Comparison of ENCODE assay signal across 13 cellular contexts in the genomic region with DNA sequence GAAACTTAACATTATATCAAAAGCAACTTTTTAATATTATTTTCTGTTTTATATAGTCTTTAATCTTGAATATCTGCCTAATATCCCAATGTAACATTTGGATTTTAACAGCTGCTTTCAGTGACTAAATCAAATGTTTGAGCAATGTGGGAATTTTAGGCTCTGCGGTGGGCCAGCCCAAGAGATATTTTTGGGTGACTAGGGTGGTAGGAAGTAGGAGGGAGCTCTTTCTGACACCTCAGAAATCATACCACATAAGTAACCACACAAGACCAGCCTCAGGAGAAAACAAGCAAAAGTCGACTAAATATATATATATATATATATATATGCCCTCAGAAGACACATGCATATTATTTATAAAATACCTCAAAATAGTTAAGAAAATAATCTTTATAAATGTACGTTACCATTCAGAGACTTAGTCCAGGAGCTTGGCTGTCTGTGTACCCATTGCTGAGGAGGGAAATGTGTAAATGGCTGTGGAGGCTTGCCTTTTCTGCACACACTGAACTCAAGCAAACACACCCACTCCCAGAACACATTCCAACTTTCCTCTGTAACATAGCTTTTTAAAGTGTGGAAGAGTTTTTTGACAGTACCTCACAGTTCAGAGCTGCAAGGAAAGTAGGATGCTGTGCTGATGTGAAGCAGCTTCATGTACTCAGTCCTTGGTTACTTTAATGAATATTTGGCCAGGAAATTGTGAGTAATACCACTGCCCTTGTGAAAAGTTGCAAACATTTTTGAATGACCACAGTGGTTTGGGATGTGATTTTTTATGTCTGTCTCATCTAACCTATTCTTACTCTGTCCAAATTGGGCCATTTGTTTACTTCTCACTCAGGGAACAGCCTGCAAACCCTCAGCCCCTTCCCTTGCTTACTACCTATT. TPM values are rescaled to one million over a fixed set of nuclear protein-coding genes. Genes with fewer than 3 reads are reported as not detected.
DNase-seq lines count a peak whose midpoint lies in the region; ATAC-seq and TF ChIP-seq lines count a peak whose summit lies in the region.
"Had no signal": no experiment of that assay in that cellular context is flagged by ENCODE, and none has a peak within 500 bp of the region (broad histone marks: within the 10 kb centered on the region; RNA-seq: fewer than 3 reads in every experiment).

A gene with protein sequence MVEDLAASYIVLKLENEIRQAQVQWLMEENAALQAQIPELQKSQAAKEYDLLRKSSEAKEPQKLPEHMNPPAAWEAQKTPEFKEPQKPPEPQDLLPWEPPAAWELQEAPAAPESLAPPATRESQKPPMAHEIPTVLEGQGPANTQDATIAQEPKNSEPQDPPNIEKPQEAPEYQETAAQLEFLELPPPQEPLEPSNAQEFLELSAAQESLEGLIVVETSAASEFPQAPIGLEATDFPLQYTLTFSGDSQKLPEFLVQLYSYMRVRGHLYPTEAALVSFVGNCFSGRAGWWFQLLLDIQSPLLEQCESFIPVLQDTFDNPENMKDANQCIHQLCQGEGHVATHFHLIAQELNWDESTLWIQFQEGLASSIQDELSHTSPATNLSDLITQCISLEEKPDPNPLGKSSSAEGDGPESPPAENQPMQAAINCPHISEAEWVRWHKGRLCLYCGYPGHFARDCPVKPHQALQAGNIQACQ (minus strand): TSS at position 478 of the 894 bp plus-strand sequence. CDS start 908 bp downstream, outside the sequence.

- H4K20me1 ChIP-seq in PC-3 (ENCODE audit: low read length) (no peaks in the 10 kb centered on the region), fibroblast of lung (ENCODE audit: control insufficient read depth, extremely low read depth, insufficient read depth, low read length) (no peaks in the 10 kb centered on the region)

- peak within 1 kb of the TSS; percentile 31 for H3K4me3 Mint-ChIP-seq in activated naive CD4-positive, alpha-beta T cell treated with anti-CD3 and anti-CD28 coated beads, Interleukin-2, amount 10 ng/mL, durations not matched to agents 7 days and 5 days
- H3K4me3 Mint-ChIP-seq: CD8-positive, alpha-beta T cell; nephron had no signal

- no peak for DNase-seq in activated naive CD4-positive, alpha-beta T cell treated with anti-CD3 and anti-CD28 coated beads, Interleukin-2, amount 10 ng/mL, durations not matched to agents 7 days and 5 days
- DNase-seq in activated naive CD4-positive, alpha-beta T cell (lab: John Stamatoyannopoulos, UW) = no peak
- DNase-seq in PC-3 (peak; percentile 73), fibroblast of lung (ENCODE audit: low read depth in 2 of 2) (peak; percentile 56 to 93), thoracic aorta (ENCODE audit: low spot score) (no peak), NCI-H446 treated with DMSO at 0.1 percent for 48 hours (lab: John Stamatoyannopoulos, UW) (no peak), GM13977 (ENCODE audit: low spot score) (no peak)
- DNase-seq: activated effector memory CD4-positive, alpha-beta T cell treated with anti-CD3 and anti-CD28 coated beads, Interleukin-2, amount 50 U/mL, for 16 hours; NCI-H1694; SW 1271 had no signal

- H3K36me3 ChIP-seq in PC-3 (ENCODE audit: low read depth, low read length) (no peaks in the 10 kb centered on the region), fibroblast of lung (ENCODE audit: control insufficient read depth, insufficient read depth, low read length) (no peaks in the 10 kb centered on the region), thoracic aorta (no peaks in the 10 kb centered on the region)

- no peaks in the 10 kb centered on the region for H3K27me3 ChIP-seq in PC-3 (ENCODE audit: low read length)
- H3K27me3 ChIP-seq in fibroblast of lung (ENCODE audit: control insufficient read depth, insufficient read depth, low read length) = no peaks in the 10 kb centered on the region
- no peaks in the 10 kb centered on the region for H3K27me3 ChIP-seq in thoracic aorta (replicated peaks; ENCODE audit: insufficient read depth)

- TF ChIP-seq CTCF in PC-3 (conservative IDR thresholded peaks at IDR 0.05; ENCODE audit: low read depth, low read length) = no peak
- no peak for TF ChIP-seq CTCF in fibroblast of lung (conservative IDR thresholded peaks at IDR 0.05 in 1 of 2, IDR thresholded peaks at IDR 0.05 in 1 of 2; ENCODE audit: low read depth in 1 of 2, low read length in 2 of 2)
- no peak for TF ChIP-seq CTCF in thoracic aorta (IDR thresholded peaks at IDR 0.05)
- no peak for TF ChIP-seq CTCF in GM13977 (IDR thresholded peaks at IDR 0.05; ENCODE audit: extremely low read depth, insufficient read depth, missing control alignments)

- no peaks in the 10 kb centered on the region for H3F3A ChIP-seq in PC-3 (ENCODE audit: low read length, unreplicated experiment)

- intact Hi-C loops in PC-3 (cut with micrococcal nuclease) = loop anchor here (10.0 kb wide), 1 partner anchor 294 kb away; no protein-coding TSS in a partner anchor

- POLR2A ChIA-PET in PC-3 (lab: Charles Lee; ENCODE audit: unreplicated experiment) = no interaction called here

- peaks cover 8% of the 10 kb centered on the region for H3K36me3 Mint-ChIP-seq in activated naive CD4-positive, alpha-beta T cell treated with anti-CD3 and anti-CD28 coated beads, Interleukin-2, amount 10 ng/mL, durations not matched to agents 7 days and 5 days
- H3K36me3 Mint-ChIP-seq: CD8-positive, alpha-beta T cell had no signal

- H3K27me3 Mint-ChIP-seq in activated naive CD4-positive, alpha-beta T cell treated with anti-CD3 and anti-CD28 coated beads, Interleukin-2, amount 10 ng/mL, durations not matched to agents 7 days and 5 days = peaks cover 4% of the 10 kb centered on the region

- no peak within 1 kb of the TSS for H2AFZ ChIP-seq in PC-3 (ENCODE audit: low read length)
- no peak within 1 kb of the TSS for H2AFZ ChIP-seq in fibroblast of lung (ENCODE audit: low read length)

- H3K4me2 ChIP-seq in PC-3 (ENCODE audit: low read length) = no peak within 1 kb of the TSS
- H3K4me2 ChIP-seq in fibroblast of lung (ENCODE audit: extremely low read depth, insufficient read depth, low read length) = peak within 1 kb of the TSS; percentile 11

- peak; percentile 88 for ATAC-seq in PC-3
- ATAC-seq in thoracic aorta (ENCODE audit: insufficient number of reproducible peaks, low FRiP score, low read depth) = no peak
- ATAC-seq in HG02981 (IDR thresholded peaks at IDR 0.05; ENCODE audit: unreplicated experiment) = no peak
- ATAC-seq: CD8-positive, alpha-beta T cell had no signal

- H3K9me3 ChIP-seq in PC-3 (ENCODE audit: low read length) (no peaks in the 10 kb centered on the region), fibroblast of lung (ENCODE audit: control insufficient read depth, insufficient read depth, low read depth, low read length) (no peaks in the 10 kb centered on the region), thoracic aorta (no peaks in the 10 kb centered on the region)

- no peak within 1 kb of the TSS for H3K4me3 ChIP-seq in PC-3 (ENCODE audit: low read length)
- H3K4me3 ChIP-seq in fibroblast of lung (replicated peaks in 1 of 4; ENCODE audit: control extremely low read depth in 1 of 4, insufficient read depth in 1 of 4, low read depth in 3 of 4, low read length in 4 of 4) = no peak within 1 kb of the TSS
- H3K4me3 ChIP-seq in thoracic aorta = no peak within 1 kb of the TSS

- no peaks in the 10 kb centered on the region for H3K9me2 ChIP-seq in PC-3 (replicated peaks; ENCODE audit: low read length)

- peaks cover 27% of the 10 kb centered on the region for H3K4me1 Mint-ChIP-seq in activated naive CD4-positive, alpha-beta T cell treated with anti-CD3 and anti-CD28 coated beads, Interleukin-2, amount 10 ng/mL, durations not matched to agents 7 days and 5 days

- H3K9ac ChIP-seq in PC-3 (ENCODE audit: low read length) (no peak within 1 kb of the TSS), fibroblast of lung (ENCODE audit: insufficient read depth, low read length) (no peak within 1 kb of the TSS)

- peak within 1 kb of the TSS; percentile 64 for H3K27ac Mint-ChIP-seq in activated naive CD4-positive, alpha-beta T cell treated with anti-CD3 and anti-CD28 coated beads, Interleukin-2, amount 10 ng/mL, durations not matched to agents 7 days and 5 days
- H3K27ac Mint-ChIP-seq: CD8-positive, alpha-beta T cell; nephron had no signal

- H3K4me1 ChIP-seq in PC-3 (ENCODE audit: insufficient read depth, low read length) = peaks cover 22% of the 10 kb centered on the region
- peaks cover 2% of the 10 kb centered on the region for H3K4me1 ChIP-seq in fibroblast of lung (ENCODE audit: control insufficient read depth, extremely low read depth, insufficient read depth, low read length)
- peaks cover 0 to 8% of the 10 kb centered on the region in 2 donors for H3K4me1 ChIP-seq in thoracic aorta (ENCODE audit: control insufficient read depth in 1 of 2, low read depth in 2 of 2)

- in situ Hi-C loops in GM13977 (cut with MboI; ENCODE audit: low pct_unique_long_range_greater_than_20kb, low sequenced_read_pairs, unreplicated experiment) = no loop called here

- H3K9me3 Mint-ChIP-seq in activated naive CD4-positive, alpha-beta T cell treated with anti-CD3 and anti-CD28 coated beads, Interleukin-2, amount 10 ng/mL, durations not matched to agents 7 days and 5 days = peaks cover 5% of the 10 kb centered on the region
- H3K9me3 Mint-ChIP-seq: CD8-positive, alpha-beta T cell had no signal

- no peaks in the 10 kb centered on the region for H3K79me2 ChIP-seq in PC-3 (ENCODE audit: low read length)
- H3K79me2 ChIP-seq in fibroblast of lung (ENCODE audit: control insufficient read depth, insufficient read depth, low read length) = no peaks in the 10 kb centered on the region

- CTCF ChIA-PET in activated naive CD4-positive, alpha-beta T cell treated with anti-CD3 and anti-CD28 coated beads, Interleukin-2, amount 10 ng/mL, durations not matched to agents 7 days and 5 days (lab: Charles Lee) = no interaction called here
- CTCF ChIA-PET in PC-3 (lab: Charles Lee) = no interaction called here

- H3K27ac ChIP-seq in PC-3 (ENCODE audit: low read length) (no peak within 1 kb of the TSS), fibroblast of lung (ENCODE audit: insufficient read depth, low read length) (peak within 1 kb of the TSS; percentile 47), thoracic aorta (peak within 1 kb of the TSS; percentile 45 to 67)

- no TSS peak for BruUV-seq in PC-3 (replicated peaks; lab: Mats Ljungman, UMichigan)

RNA-seq across cellular contexts. Expression of the gene that starts here (rescaled TPM):
- total RNA-seq in PC-3 (2014; rRNA removed) (not detected in 2 replicates), fibroblast of lung (not detected in 2 replicates), thoracic aorta (1 to 10 TPM; 1.4 to 1.6 TPM)
- polyA plus RNA-seq in fibroblast of lung = 0.38 and 0.40 TPM in 2 replicates
- polyA plus RNA-seq in fibroblast of lung (2012) = 0.30 TPM in 2 replicates
- 0.51 and 0.85 TPM in 2 replicates for polyA minus RNA-seq in fibroblast of lung (ENCODE audit: low replicate concordance)
- total RNA-seq: CD8-positive, alpha-beta T cell had no signal

Comparison
In these comparisons a context has a peak if more than half of its experiments do, and no peak if none do; other contexts are left out.
1. Peak in DNase-seq and ATAC-seq in PC-3; RNA of the gene not detected or under 1 TPM.
2. Peak in DNase-seq, H3K27ac ChIP-seq and H3K4me2 ChIP-seq in fibroblast of lung; RNA of the gene not detected or under 1 TPM.